In genomic region chr9:128724744-128725211, GRCh38 we compare ENCODE assay signal across 8 cellular contexts.
DNase-seq lines count a peak whose midpoint lies in the region; ATAC-seq and TF ChIP-seq lines count a peak whose summit lies in the region.

No MANE protein-coding gene starts in this region.

- peak overlapping the region; percentile 86 for H3K27ac ChIP-seq in C4-2B

- peak overlapping the region; percentile 85 for H3K27ac Mint-ChIP-seq in dendritic cell treated with granulocyte-macrophage colony-stimulating factor and Interleukin-4, amounts not matched to agents 40 ng/mL and 50 ng/mL, for 4 days

- ATAC-seq in GM19395 (IDR thresholded peaks at IDR 0.05; ENCODE audit: unreplicated experiment), result peak; percentile 19

- intact Hi-C loops in dendritic cell treated with granulocyte-macrophage colony-stimulating factor and Interleukin-4, amounts not matched to agents 40 ng/mL and 50 ng/mL, for 4 days (cut with micrococcal nuclease), result no loop called here

- H3K4me1 Mint-ChIP-seq in dendritic cell treated with granulocyte-macrophage colony-stimulating factor and Interleukin-4, amounts not matched to agents 40 ng/mL and 50 ng/mL, for 4 days (ENCODE audit: low read depth), result peaks cover 52% of the 10 kb centered on the region

- peak overlapping the region; percentile 91 for H3K4me3 Mint-ChIP-seq in dendritic cell treated with granulocyte-macrophage colony-stimulating factor and Interleukin-4, amounts not matched to agents 40 ng/mL and 50 ng/mL, for 4 days

- no peaks in the 10 kb centered on the region for H3K9me3 Mint-ChIP-seq in dendritic cell treated with granulocyte-macrophage colony-stimulating factor and Interleukin-4, amounts not matched to agents 40 ng/mL and 50 ng/mL, for 4 days

- H3K27me3 Mint-ChIP-seq in dendritic cell treated with granulocyte-macrophage colony-stimulating factor and Interleukin-4, amounts not matched to agents 40 ng/mL and 50 ng/mL, for 4 days, result no peaks in the 10 kb centered on the region

- H3K36me3 Mint-ChIP-seq in dendritic cell treated with granulocyte-macrophage colony-stimulating factor and Interleukin-4, amounts not matched to agents 40 ng/mL and 50 ng/mL, for 4 days (ENCODE audit: low read depth), result peaks cover 53% of the 10 kb centered on the region

- no peak for TF ChIP-seq CTCF in C4-2B (conservative IDR thresholded peaks at IDR 0.05)

- DNase-seq in NCI-H187 treated with DMSO at 0.1 percent for 48 hours (lab: John Stamatoyannopoulos, UW) (peak; percentile 7), UCSD-AML1 (lab: John Stamatoyannopoulos, UW; ENCODE audit: unreplicated experiment) (peak; percentile 42), kidney tubule cell (ENCODE audit: low spot score) (peak; percentile 79), GOT3 (lab: John Stamatoyannopoulos, UW) (no peak)
- DNase-seq in stimulated activated CD4-positive, alpha-beta T cell treated with anti-CD3 and anti-CD28 coated beads, Interleukin-15, amount 100 ng/mL, for 24 hours, result peak; percentile 74
